1 cellular context compared by ENCODE assay signal in the genomic region with DNA sequence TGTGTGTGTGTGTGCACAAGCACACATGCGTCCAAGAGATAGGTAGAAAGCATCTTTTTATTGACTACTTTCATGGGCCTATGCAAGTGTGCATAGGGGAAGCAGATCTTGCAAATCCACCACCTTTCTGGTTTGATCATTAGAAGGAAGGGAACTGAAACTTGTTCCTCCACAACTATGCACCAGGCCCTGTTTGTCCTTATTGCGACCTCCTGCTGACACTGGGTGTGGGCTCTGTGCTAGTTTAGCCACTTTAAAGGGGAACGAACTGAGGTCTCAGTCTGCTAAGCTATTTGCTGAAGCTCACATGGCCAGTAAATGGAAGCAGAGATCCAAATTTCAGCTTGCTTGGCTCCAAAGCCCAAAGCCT.
TF ChIP-seq lines count a peak whose summit lies in the region.

No MANE protein-coding gene starts in this region.

TF ChIP-seq in HepG2, 621 proteins besides CTCF, POLR2A, EP300 and RAD21 (continued from another document):
- no peak for TF ChIP-seq ZNF607 (CRISPR knock-in tag; IDR thresholded peaks at IDR 0.05; ENCODE audit: borderline replicate concordance)
- TF ChIP-seq, protein P1, sequence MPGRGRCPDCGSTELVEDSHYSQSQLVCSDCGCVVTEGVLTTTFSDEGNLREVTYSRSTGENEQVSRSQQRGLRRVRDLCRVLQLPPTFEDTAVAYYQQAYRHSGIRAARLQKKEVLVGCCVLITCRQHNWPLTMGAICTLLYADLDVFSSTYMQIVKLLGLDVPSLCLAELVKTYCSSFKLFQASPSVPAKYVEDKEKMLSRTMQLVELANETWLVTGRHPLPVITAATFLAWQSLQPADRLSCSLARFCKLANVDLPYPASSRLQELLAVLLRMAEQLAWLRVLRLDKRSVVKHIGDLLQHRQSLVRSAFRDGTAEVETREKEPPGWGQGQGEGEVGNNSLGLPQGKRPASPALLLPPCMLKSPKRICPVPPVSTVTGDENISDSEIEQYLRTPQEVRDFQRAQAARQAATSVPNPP (CRISPR knock-in tag; IDR thresholded peaks at IDR 0.05) = no peak
- TF ChIP-seq SRSF9 (IDR thresholded peaks at IDR 0.05; ENCODE audit: borderline replicate concordance, insufficient read depth, low read depth, low read length, poor library complexity, severe bottlenecking) = no peak
- TF ChIP-seq RNF219 (CRISPR knock-in tag; IDR thresholded peaks at IDR 0.05) = no peak
- no peak for TF ChIP-seq KLF6 (CRISPR knock-in tag; IDR thresholded peaks at IDR 0.05)
- TF ChIP-seq, protein P2, sequence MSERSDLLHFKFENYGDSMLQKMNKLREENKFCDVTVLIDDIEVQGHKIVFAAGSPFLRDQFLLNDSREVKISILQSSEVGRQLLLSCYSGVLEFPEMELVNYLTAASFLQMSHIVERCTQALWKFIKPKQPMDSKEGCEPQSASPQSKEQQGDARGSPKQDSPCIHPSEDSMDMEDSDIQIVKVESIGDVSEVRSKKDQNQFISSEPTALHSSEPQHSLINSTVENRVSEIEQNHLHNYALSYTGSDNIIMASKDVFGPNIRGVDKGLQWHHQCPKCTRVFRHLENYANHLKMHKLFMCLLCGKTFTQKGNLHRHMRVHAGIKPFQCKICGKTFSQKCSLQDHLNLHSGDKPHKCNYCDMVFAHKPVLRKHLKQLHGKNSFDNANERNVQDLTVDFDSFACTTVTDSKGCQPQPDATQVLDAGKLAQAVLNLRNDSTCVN (CRISPR knock-in tag; IDR thresholded peaks at IDR 0.05; ENCODE audit: borderline replicate concordance) = no peak
- TF ChIP-seq, protein P3, sequence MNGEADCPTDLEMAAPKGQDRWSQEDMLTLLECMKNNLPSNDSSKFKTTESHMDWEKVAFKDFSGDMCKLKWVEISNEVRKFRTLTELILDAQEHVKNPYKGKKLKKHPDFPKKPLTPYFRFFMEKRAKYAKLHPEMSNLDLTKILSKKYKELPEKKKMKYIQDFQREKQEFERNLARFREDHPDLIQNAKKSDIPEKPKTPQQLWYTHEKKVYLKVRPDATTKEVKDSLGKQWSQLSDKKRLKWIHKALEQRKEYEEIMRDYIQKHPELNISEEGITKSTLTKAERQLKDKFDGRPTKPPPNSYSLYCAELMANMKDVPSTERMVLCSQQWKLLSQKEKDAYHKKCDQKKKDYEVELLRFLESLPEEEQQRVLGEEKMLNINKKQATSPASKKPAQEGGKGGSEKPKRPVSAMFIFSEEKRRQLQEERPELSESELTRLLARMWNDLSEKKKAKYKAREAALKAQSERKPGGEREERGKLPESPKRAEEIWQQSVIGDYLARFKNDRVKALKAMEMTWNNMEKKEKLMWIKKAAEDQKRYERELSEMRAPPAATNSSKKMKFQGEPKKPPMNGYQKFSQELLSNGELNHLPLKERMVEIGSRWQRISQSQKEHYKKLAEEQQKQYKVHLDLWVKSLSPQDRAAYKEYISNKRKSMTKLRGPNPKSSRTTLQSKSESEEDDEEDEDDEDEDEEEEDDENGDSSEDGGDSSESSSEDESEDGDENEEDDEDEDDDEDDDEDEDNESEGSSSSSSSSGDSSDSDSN (CRISPR knock-in tag; IDR thresholded peaks at IDR 0.05) = no peak
- no peak for TF ChIP-seq ZNF350 (CRISPR knock-in tag; IDR thresholded peaks at IDR 0.05; ENCODE audit: borderline replicate concordance, low read depth)
- TF ChIP-seq CEBPB (IDR thresholded peaks at IDR 0.05; ENCODE audit: borderline replicate concordance, low read depth, low read length) = no peak
- no peak for TF ChIP-seq ELF3 (CRISPR knock-in tag; IDR thresholded peaks at IDR 0.05)
